ENCODE assay signal across 20 cellular contexts in genomic region chr9:92781902-92782301, GRCh38. TPM values are rescaled to one million over a fixed set of nuclear protein-coding genes. Genes with fewer than 3 reads are reported as not detected.
DNase-seq lines count a peak whose midpoint lies in the region; ATAC-seq and TF ChIP-seq lines count a peak whose summit lies in the region.
"Had no signal": no experiment of that assay in that cellular context is flagged by ENCODE, and none has a peak within 500 bp of the region (broad histone marks: within the 10 kb centered on the region; RNA-seq: fewer than 3 reads in every experiment).

No MANE protein-coding gene starts in this region.

- H3K4me3 ChIP-seq in epithelial cell of esophagus (ENCODE audit: low read length) (no peak overlapping the region), A673 (ENCODE audit: low read depth, low read length, poor library complexity, severe bottlenecking) (no peak overlapping the region), foreskin fibroblast (ENCODE audit: low read depth in 1 of 2, low read length in 2 of 2) (no peak overlapping the region)
- H3K4me3 ChIP-seq: gastrocnemius medialis, HAP-1, Peyer's patch had no signal

- H3K4me3 Mint-ChIP-seq in activated T-cell treated with anti-CD3 and anti-CD28 coated beads, Interleukin-2, amount 50 U/mL, for 4 hours: no peak overlapping the region
- no peak overlapping the region for H3K4me3 Mint-ChIP-seq in activated T-cell treated with anti-CD3 and anti-CD28 coated beads, Interleukin-2, amount 50 U/mL, for 24 hours
- no peak overlapping the region for H3K4me3 Mint-ChIP-seq in type B pancreatic cell
- H3K4me3 Mint-ChIP-seq: activated T-helper 1 cell treated with anti-CD3 and anti-CD28 coated beads, Interleukin-12 subunit alpha, Interleukin-12 subunit beta, Interleukin-2, Interleukin-4 antibody, amounts not matched to agents 30 ng/mL and 10 ng/mL and 1 ng/mL, durations not matched to agents 14 hours and 24 hours and 36 hours; natural killer cell treated with Interleukin-12 subunit alpha and Interleukin-12 subunit beta and Interleukin-15 and Interleukin-18, amount 100 ng/mL, for 72 hours had no signal

- peaks cover 11% of the 10 kb centered on the region for H3K9me3 Mint-ChIP-seq in activated T-cell treated with anti-CD3 and anti-CD28 coated beads, Interleukin-2, amount 50 U/mL, for 4 hours
- H3K9me3 Mint-ChIP-seq in activated T-cell treated with anti-CD3 and anti-CD28 coated beads, Interleukin-2, amount 50 U/mL, for 24 hours: peaks cover 10% of the 10 kb centered on the region
- H3K9me3 Mint-ChIP-seq in type B pancreatic cell: peaks cover 12% of the 10 kb centered on the region
- H3K9me3 Mint-ChIP-seq: natural killer cell treated with Interleukin-12 subunit alpha and Interleukin-12 subunit beta and Interleukin-15 and Interleukin-18, amount 100 ng/mL, for 72 hours had no signal

- no peak overlapping the region for H3K27ac Mint-ChIP-seq in activated T-cell treated with anti-CD3 and anti-CD28 coated beads, Interleukin-2, amount 50 U/mL, for 24 hours
- peak overlapping the region; percentile 39 for H3K27ac Mint-ChIP-seq in type B pancreatic cell
- H3K27ac Mint-ChIP-seq: activated T-helper 1 cell treated with anti-CD3 and anti-CD28 coated beads, Interleukin-12 subunit alpha, Interleukin-12 subunit beta, Interleukin-2, Interleukin-4 antibody, amounts not matched to agents 30 ng/mL and 10 ng/mL and 1 ng/mL, durations not matched to agents 14 hours and 24 hours and 36 hours; natural killer cell treated with Interleukin-12 subunit alpha and Interleukin-12 subunit beta and Interleukin-15 and Interleukin-18, amount 100 ng/mL, for 72 hours had no signal

- peaks cover 7% of the 10 kb centered on the region for H3K4me1 Mint-ChIP-seq in activated T-cell treated with anti-CD3 and anti-CD28 coated beads, Interleukin-2, amount 50 U/mL, for 4 hours (ENCODE audit: low read depth)
- peaks cover 6% of the 10 kb centered on the region for H3K4me1 Mint-ChIP-seq in activated T-cell treated with anti-CD3 and anti-CD28 coated beads, Interleukin-2, amount 50 U/mL, for 24 hours (ENCODE audit: low read depth)
- H3K4me1 Mint-ChIP-seq in type B pancreatic cell (ENCODE audit: unreplicated experiment): no peaks in the 10 kb centered on the region

- no peak overlapping the region for H3K27ac ChIP-seq in A673 (ENCODE audit: low read depth, low read length, poor library complexity, severe bottlenecking)
- H3K27ac ChIP-seq: brain microvascular endothelial cell, gastrocnemius medialis, Peyer's patch had no signal

- CTCF ChIA-PET in A673 (lab: Charles Lee): no interaction called here

- DNase-seq in activated T-cell treated with anti-CD3 and anti-CD28 coated beads, Interleukin-2, amount 50 U/mL, for 4 hours: no peak
- no peak for DNase-seq in activated T-cell treated with anti-CD3 and anti-CD28 coated beads, Interleukin-2, amount 50 U/mL, for 24 hours
- DNase-seq in NCI-H69 (lab: John Stamatoyannopoulos, UW) (peak; percentile 70), epithelial cell of esophagus (ENCODE audit: low read depth) (peak; percentile 98), type B pancreatic cell (ENCODE audit: extremely low spot score, unreplicated experiment) (no peak), A673 (ENCODE audit: low spot score) (no peak), foreskin fibroblast (no peak)
- DNase-seq: brain microvascular endothelial cell; DMS79; gastrocnemius medialis; mesenchymal stem cell; NCI-H187; NCI-H510A treated with DMSO at 0.1 percent for 48 hours; Peyer's patch; stimulated activated CD4-positive, alpha-beta T cell treated with anti-CD3 and anti-CD28 coated beads, Interleukin-4, amount 100 ng/mL, for 1 hour; T1000 had no signal

- H3K27me3 Mint-ChIP-seq in activated T-cell treated with anti-CD3 and anti-CD28 coated beads, Interleukin-2, amount 50 U/mL, for 4 hours (ENCODE audit: low read depth): no peaks in the 10 kb centered on the region
- H3K27me3 Mint-ChIP-seq in activated T-cell treated with anti-CD3 and anti-CD28 coated beads, Interleukin-2, amount 50 U/mL, for 24 hours: no peaks in the 10 kb centered on the region
- peaks cover 16% of the 10 kb centered on the region for H3K27me3 Mint-ChIP-seq in type B pancreatic cell

- no peaks in the 10 kb centered on the region for H3K4me1 ChIP-seq in A673 (ENCODE audit: insufficient read depth, low read length, poor library complexity, severe bottlenecking)
- H3K4me1 ChIP-seq: gastrocnemius medialis, HAP-1, Peyer's patch had no signal

- no TSS peak for BruUV-seq in A673 (replicated peaks; lab: Mats Ljungman, UMichigan)

- ATAC-seq in activated T-cell treated with anti-CD3 and anti-CD28 coated beads, Interleukin-2, amount 50 U/mL, for 4 hours: peak; percentile 27 to 52
- ATAC-seq in HG02678 (IDR thresholded peaks at IDR 0.05; ENCODE audit: unreplicated experiment): no peak
- ATAC-seq: gastrocnemius medialis; natural killer cell treated with Interleukin-12 subunit alpha and Interleukin-12 subunit beta and Interleukin-15 and Interleukin-18, amount 100 ng/mL, for 72 hours had no signal

- H3K36me3 ChIP-seq in A673 (ENCODE audit: insufficient read depth, low read length, poor library complexity, severe bottlenecking): no peaks in the 10 kb centered on the region
- H3K36me3 ChIP-seq: brain microvascular endothelial cell, gastrocnemius medialis, HAP-1, Peyer's patch had no signal

- POLR2A ChIA-PET in A673 (lab: Charles Lee; ENCODE audit: low non-redundant PET): no interaction called here

- no peaks in the 10 kb centered on the region for H3K27me3 ChIP-seq in A673 (replicated peaks; ENCODE audit: insufficient read depth, low read depth, low read length, poor library complexity)
- H3K27me3 ChIP-seq: brain microvascular endothelial cell, gastrocnemius medialis, Peyer's patch had no signal

- intact Hi-C loops in A673 (cut with micrococcal nuclease; ENCODE audit: unreplicated experiment): no loop called here

- TF ChIP-seq CTCF in epithelial cell of esophagus (IDR thresholded peaks at IDR 0.05; ENCODE audit: insufficient read depth, low read depth, low read length, missing control alignments): no peak
- no peak for TF ChIP-seq CTCF in type B pancreatic cell (conservative IDR thresholded peaks at IDR 0.05)
- no peak for TF ChIP-seq CTCF in A673 (conservative IDR thresholded peaks at IDR 0.05; ENCODE audit: low read depth, low read length)
- TF ChIP-seq CTCF in foreskin fibroblast (IDR thresholded peaks at IDR 0.05; ENCODE audit: low read depth, low read length): no peak

- no peaks in the 10 kb centered on the region for H3K36me3 Mint-ChIP-seq in activated T-cell treated with anti-CD3 and anti-CD28 coated beads, Interleukin-2, amount 50 U/mL, for 4 hours (ENCODE audit: insufficient read depth)
- H3K36me3 Mint-ChIP-seq in activated T-cell treated with anti-CD3 and anti-CD28 coated beads, Interleukin-2, amount 50 U/mL, for 24 hours (ENCODE audit: low read depth): no peaks in the 10 kb centered on the region
- no peaks in the 10 kb centered on the region for H3K36me3 Mint-ChIP-seq in type B pancreatic cell

- no peaks in the 10 kb centered on the region for H3K9me3 ChIP-seq in A673 (ENCODE audit: low read depth, low read length, poor library complexity, severe bottlenecking)
- H3K9me3 ChIP-seq: gastrocnemius medialis, Peyer's patch had no signal

RNA-seq across cellular contexts. Expression of gene BICD2, which starts 17.3 kb away (rescaled TPM):
- 10 to 100 TPM; 29.3 to 32.3 (median 30.1) TPM for total RNA-seq in activated T-cell treated with anti-CD3 and anti-CD28 coated beads, Interleukin-2, amount 50 U/mL, for 4 hours
- total RNA-seq in type B pancreatic cell (ENCODE audit: low replicate concordance) (26.8 and 28.6 TPM in 2 replicates), A673 (2021) (44.3 and 47.8 TPM in 2 replicates)

Comparison
In these comparisons a context has a peak if more than half of its experiments do, and no peak if none do; other contexts are left out.
1. DNase-seq: peak in NCI-H69 (single experiment) and epithelial cell of esophagus (single experiment); none in activated T-cell treated with anti-CD3 and anti-CD28 coated beads, Interleukin-2, amount 50 U/mL, for 4 hours (single experiment), activated T-cell treated with anti-CD3 and anti-CD28 coated beads, Interleukin-2, amount 50 U/mL, for 24 hours (single experiment), type B pancreatic cell (single experiment), A673 (single experiment) and foreskin fibroblast (0 of 2).